17 cellular contexts compared by ENCODE assay signal in genomic region chr2:152864601-152865000, GRCh38.
DNase-seq lines count a peak whose midpoint lies in the region; ATAC-seq, FAIRE-seq and TF ChIP-seq lines count a peak whose summit lies in the region.
"Had no signal": no experiment of that assay in that cellular context is flagged by ENCODE, and none has a peak within 500 bp of the region (broad histone marks: within the 10 kb centered on the region; RNA-seq: fewer than 3 reads in every experiment).

No MANE protein-coding gene starts in this region.

- peaks cover 34% of the 10 kb centered on the region for H3K4me1 Mint-ChIP-seq in HFFc6 (ENCODE audit: low read depth)
- peaks cover 12% of the 10 kb centered on the region for H3K4me1 Mint-ChIP-seq in mesothelial cell of epicardium
- H3K4me1 Mint-ChIP-seq: B cell had no signal

- TF ChIP-seq CTCF in HFFc6 (IDR thresholded peaks at IDR 0.05) (no peak), mesothelial cell of epicardium (IDR thresholded peaks at IDR 0.05; ENCODE audit: unreplicated experiment) (no peak)

- H3K27me3 Mint-ChIP-seq in HFFc6 (ENCODE audit: insufficient read depth) = peaks cover 2% of the 10 kb centered on the region; the same call in 1 of the 2 replicates
- no peaks in the 10 kb centered on the region for H3K27me3 Mint-ChIP-seq in mesothelial cell of epicardium (ENCODE audit: low read depth)

- H3K27ac Mint-ChIP-seq in HFFc6 = peak overlapping the region; percentile 56; the same call in 1 of the 2 replicates
- H3K27ac Mint-ChIP-seq in mesothelial cell of epicardium = peak overlapping the region; percentile 39
- H3K27ac Mint-ChIP-seq: B cell; CD8-positive, alpha-beta T cell; H9 had no signal

- H3K4me3 Mint-ChIP-seq in HFFc6 = peak overlapping the region; percentile 75; the same call in 1 of the 2 replicates
- H3K4me3 Mint-ChIP-seq in mesothelial cell of epicardium = no peak overlapping the region
- H3K4me3 Mint-ChIP-seq: B cell; CD8-positive, alpha-beta T cell; H9 had no signal

- intact Hi-C loops in left ventricle myocardium superior (cut with micrococcal nuclease) = no loop called here

- no peak for DNase-seq in HFFc6
- DNase-seq in SK-MEL-5 (ENCODE audit: low read depth, low spot score) = peak; percentile 53
- no peak for DNase-seq in mesothelial cell of epicardium (ENCODE audit: low spot score in 2 of 2, unreplicated experiment in 2 of 2)
- no peak for DNase-seq in H54 (ENCODE audit: insufficient read length, low spot score)
- DNase-seq in left ventricle myocardium superior = no peak
- DNase-seq in GDM1 (lab: John Stamatoyannopoulos, UW) = no peak
- no peak for DNase-seq in NCI-H1092 (lab: John Stamatoyannopoulos, UW)
- DNase-seq: 8988T; Caco-2; CD8-positive, alpha-beta T cell; GOT3; H9 had no signal

- in situ Hi-C loops in SK-MEL-5 (cut with HindIII; ENCODE audit: low pct_unique_long_range_greater_than_20kb, low sequenced_read_pairs) = no loop called here

- TF ChIP-seq POLR2A in H54 (IDR thresholded peaks at IDR 0.05; ENCODE audit: low read depth, low read length) = no peak

- peaks cover 17% of the 10 kb centered on the region; the same call in 1 of the 2 replicates for H3K9me3 Mint-ChIP-seq in HFFc6
- peaks cover 25% of the 10 kb centered on the region for H3K9me3 Mint-ChIP-seq in mesothelial cell of epicardium

- H3K36me3 Mint-ChIP-seq in HFFc6 (ENCODE audit: low read depth) (peaks cover 21% of the 10 kb centered on the region; the same call in 1 of the 2 replicates), mesothelial cell of epicardium (peaks cover 3% of the 10 kb centered on the region)
- H3K36me3 Mint-ChIP-seq: CD8-positive, alpha-beta T cell had no signal

- no peak for FAIRE-seq in H54 (lab: Jason Lieb, UNC)
- FAIRE-seq: D721Med, G401.6, GM12892, GM18507 had no signal

- no peak for ATAC-seq in left ventricle myocardium superior
- ATAC-seq: CD8-positive, alpha-beta T cell had no signal
